ENCODE assay signal across 8 cellular contexts in the genomic region with DNA sequence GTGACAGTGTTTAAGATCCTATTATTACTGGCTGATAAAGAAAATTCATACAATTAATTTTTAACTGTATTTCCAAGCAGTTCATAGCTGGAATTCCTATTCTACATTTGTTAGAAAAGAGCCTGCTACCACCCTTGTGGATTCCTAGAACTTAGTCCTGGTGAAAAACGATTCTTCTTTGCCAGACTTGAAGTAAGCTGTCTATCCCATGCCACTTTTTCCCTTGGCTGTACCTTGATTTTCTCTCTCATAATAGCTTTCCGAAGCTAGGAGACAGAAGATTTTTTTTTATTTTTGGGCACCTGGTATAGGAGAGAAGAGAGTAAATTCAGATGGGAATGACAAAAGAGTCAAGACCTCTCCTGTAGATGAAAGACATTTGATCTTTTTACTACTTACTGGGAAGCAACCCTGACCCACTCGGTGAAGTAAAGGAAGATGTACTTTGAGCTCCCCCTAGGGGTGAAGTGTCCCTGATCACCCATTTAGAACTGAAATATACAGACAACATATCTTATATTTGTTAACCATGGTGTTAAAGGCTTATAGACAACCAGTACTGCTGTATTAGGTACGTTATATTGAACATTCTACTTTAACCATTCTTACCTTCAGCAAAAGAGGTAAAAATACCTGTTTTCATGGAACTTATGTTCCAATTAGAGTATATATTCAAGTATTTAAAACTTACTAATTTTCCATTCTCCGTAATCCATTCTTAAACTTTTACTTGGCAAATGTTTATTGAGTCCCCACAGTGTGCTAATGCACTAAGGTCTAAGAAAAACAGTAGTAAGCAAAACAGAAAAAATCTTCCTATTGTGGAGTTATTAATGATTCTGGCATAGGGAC. TPM values are rescaled to one million over a fixed set of nuclear protein-coding genes. Genes with fewer than 3 reads are reported as not detected.
DNase-seq lines count a peak whose midpoint lies in the region; ATAC-seq, FAIRE-seq and TF ChIP-seq lines count a peak whose summit lies in the region.

No MANE protein-coding gene starts in this region.

- H4K20me1 ChIP-seq in keratinocyte (ENCODE audit: control insufficient read depth, extremely low read depth, insufficient read depth, low read length), result no peaks in the 10 kb centered on the region

- H3K4me1 ChIP-seq in keratinocyte (ENCODE audit: control insufficient read depth, extremely low read depth, insufficient read depth, low read length), result no peaks in the 10 kb centered on the region

- no peak overlapping the region for H3K4me3 ChIP-seq in keratinocyte (ENCODE audit: control insufficient read depth in 2 of 3, extremely low read depth in 1 of 3, insufficient read depth in 2 of 3, low read depth in 1 of 3, low read length in 3 of 3)

- H3K27ac ChIP-seq in keratinocyte (ENCODE audit: control insufficient read depth, insufficient read depth, low read length), result no peak overlapping the region

- peak; percentile 95 for ATAC-seq in GM18502 (IDR thresholded peaks at IDR 0.05; ENCODE audit: poor library complexity, unreplicated experiment)
- ATAC-seq in HG02870 (IDR thresholded peaks at IDR 0.05; ENCODE audit: unreplicated experiment), result peak; percentile 86

- in situ Hi-C loops in T47D (cut with HindIII; ENCODE audit: low pct_unique_long_range_greater_than_20kb, low sequenced_read_pairs), result no loop called here

- TF ChIP-seq CTCF in keratinocyte (optimal IDR thresholded peaks at IDR 0.05 in 1 of 3, IDR thresholded peaks at IDR 0.05 in 1 of 3, conservative IDR thresholded peaks at IDR 0.05 in 1 of 3; ENCODE audit: extremely low read depth in 1 of 3, insufficient read depth in 2 of 3, low read length in 3 of 3), result peak; percentile 62 to 68 (median 63)

- H3K9me1 ChIP-seq in keratinocyte (ENCODE audit: control insufficient read depth, extremely low read depth, insufficient read depth, low read length), result peaks cover 3% of the 10 kb centered on the region

- no peak overlapping the region for H3K4me2 ChIP-seq in keratinocyte (ENCODE audit: control insufficient read depth, extremely low read depth, insufficient read depth, low read depth, low read length)

- no peaks in the 10 kb centered on the region for H3K27me3 ChIP-seq in keratinocyte (ENCODE audit: control insufficient read depth, extremely low read depth, insufficient read depth, low read length)

- dilution Hi-C loops in keratinocyte (cut with MboI; ENCODE audit: extremely low pct_ligation_motif_present, low sequenced_read_pairs), result no loop called here

- no peak overlapping the region for H2AFZ ChIP-seq in keratinocyte (ENCODE audit: control insufficient read depth, low read length)

- peaks cover 0 to 2% of the 10 kb centered on the region in 2 experiments for H3K36me3 ChIP-seq in keratinocyte (ENCODE audit: control insufficient read depth in 2 of 2, extremely low read depth in 1 of 2, insufficient read depth in 2 of 2, low read length in 2 of 2)

- peak; percentile 80 for FAIRE-seq in keratinocyte (lab: Jason Lieb, UNC)

- peak; percentile 61 for DNase-seq in AG08395 (ENCODE audit: low spot score)
- DNase-seq in NCI-H1417 (lab: John Stamatoyannopoulos, UW), result peak; percentile 38 to 84 (median 67)
- DNase-seq in T1000 (lab: John Stamatoyannopoulos, UW), result peak; percentile 48
- DNase-seq in T47D (ENCODE audit: low read depth in 1 of 2, low spot score in 1 of 2), result peak; percentile 16 to 78
- DNase-seq in keratinocyte (ENCODE audit: low read depth, low spot score), result no peak
- peak; percentile 32 to 60 for DNase-seq in stimulated activated CD4-positive, alpha-beta T cell treated with anti-CD3 and anti-CD28 coated beads, Interleukin-2, amount 100 ng/mL, for 24 hours

- peaks cover 16% of the 10 kb centered on the region for H3K79me2 ChIP-seq in keratinocyte (ENCODE audit: control insufficient read depth, insufficient read depth, low read length)

- no peaks in the 10 kb centered on the region for H3K9me3 ChIP-seq in keratinocyte (ENCODE audit: control insufficient read depth, low read depth, low read length)

- no peak overlapping the region for H3K9ac ChIP-seq in keratinocyte (ENCODE audit: control insufficient read depth, extremely low read depth, insufficient read depth, low read length)

RNA-seq across cellular contexts. Expression of gene C3orf38, which starts 36.2 kb away (rescaled TPM):
- 14.5 to 20.3 TPM (median 16.6 TPM) in 3 replicates for polyA plus RNA-seq in keratinocyte
- polyA plus RNA-seq in keratinocyte (2011; ENCODE audit: low read depth), result 7.2 TPM
- polyA plus RNA-seq in keratinocyte (2011; cell fraction: cytosol; rRNA removed), result 10.3 and 22.0 TPM in 2 replicates
- 13.1 and 16.5 TPM in 2 replicates for polyA plus RNA-seq in keratinocyte (2011; cell fraction: nucleus; rRNA removed)
- polyA plus RNA-seq in keratinocyte (2012; ENCODE audit: low replicate concordance), result 12.8 and 13.2 TPM in 2 replicates
- polyA minus RNA-seq in keratinocyte, result 12.1 to 21.3 TPM (median 20.7 TPM) in 3 replicates
- 25.9 TPM for polyA minus RNA-seq in keratinocyte (2011; cell fraction: cytosol; rRNA and poly(A)+ RNA removed)
- polyA minus RNA-seq in keratinocyte (2011; cell fraction: nucleus; rRNA and poly(A)+ RNA removed), result 9.3 and 18.8 TPM in 2 replicates

RNA-seq across cellular contexts. Expression of gene ZNF654, which starts 54.5 kb away (rescaled TPM):
- polyA plus RNA-seq in keratinocyte, result 3.5 to 8.2 TPM (median 4.1 TPM) in 3 replicates
- polyA plus RNA-seq in keratinocyte (2011; ENCODE audit: low read depth), result 5.3 TPM
- polyA plus RNA-seq in keratinocyte (2011; cell fraction: cytosol; rRNA removed), result 3.5 and 7.1 TPM in 2 replicates
- polyA plus RNA-seq in keratinocyte (2011; cell fraction: nucleus; rRNA removed), result 9.9 and 12.8 TPM in 2 replicates
- polyA plus RNA-seq in keratinocyte (2012; ENCODE audit: low replicate concordance), result 5.3 and 8.6 TPM in 2 replicates
- polyA minus RNA-seq in keratinocyte, result 1.3 to 10.5 TPM (median 2.9 TPM) in 3 replicates
- polyA minus RNA-seq in keratinocyte (2011; cell fraction: cytosol; rRNA and poly(A)+ RNA removed), result 3.8 TPM
- 9.0 and 18.2 TPM in 2 replicates for polyA minus RNA-seq in keratinocyte (2011; cell fraction: nucleus; rRNA and poly(A)+ RNA removed)

RNA-seq across cellular contexts. Expression of gene CGGBP1, which starts 54.7 kb away (rescaled TPM):
- polyA plus RNA-seq in keratinocyte, result 25.2 to 43.3 TPM (median 43.0 TPM) in 3 replicates
- polyA plus RNA-seq in keratinocyte (2011; ENCODE audit: low read depth), result 12.6 TPM
- 25.1 and 45.6 TPM in 2 replicates for polyA plus RNA-seq in keratinocyte (2011; cell fraction: cytosol; rRNA removed)
- 39.7 and 50.9 TPM in 2 replicates for polyA plus RNA-seq in keratinocyte (2011; cell fraction: nucleus; rRNA removed)
- 21.3 and 30.2 TPM in 2 replicates for polyA plus RNA-seq in keratinocyte (2012; ENCODE audit: low replicate concordance)
- polyA minus RNA-seq in keratinocyte, result 33.6 to 51.9 TPM (median 34.6 TPM) in 3 replicates
- polyA minus RNA-seq in keratinocyte (2011; cell fraction: cytosol; rRNA and poly(A)+ RNA removed), result 21.7 TPM
- 11.8 and 21.0 TPM in 2 replicates for polyA minus RNA-seq in keratinocyte (2011; cell fraction: nucleus; rRNA and poly(A)+ RNA removed)
